18 cellular contexts compared by ENCODE assay signal in the genomic region with DNA sequence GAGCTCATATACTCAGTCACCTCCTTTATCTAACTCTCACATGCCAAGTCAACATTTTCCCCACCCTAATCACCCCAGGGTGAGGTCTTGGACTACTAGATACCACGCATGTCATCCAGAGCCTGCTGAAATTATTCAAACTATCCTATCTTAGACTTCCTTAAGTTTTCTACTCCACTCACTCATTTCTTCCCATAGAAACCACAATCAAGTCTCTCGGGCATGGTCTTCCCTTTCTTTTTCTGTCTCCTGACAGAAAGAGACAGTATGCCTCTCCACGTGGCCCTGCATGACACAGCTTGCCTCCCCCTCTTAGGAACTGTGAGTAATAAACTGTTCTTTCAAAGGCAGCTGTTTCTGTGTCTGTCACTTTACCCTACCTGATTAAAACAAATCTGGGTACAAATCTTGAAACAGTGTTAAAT. TPM values are rescaled to one million over a fixed set of nuclear protein-coding genes. Genes with fewer than 3 reads are reported as not detected.
"Had no signal": no experiment of that assay in that cellular context is flagged by ENCODE, and none has a peak within 500 bp of the region (broad histone marks: within the 10 kb centered on the region; RNA-seq: fewer than 3 reads in every experiment).

No MANE protein-coding gene starts in this region.

- H3K9me3 ChIP-seq: gastroesophageal sphincter, mucosa of descending colon had no signal

- H3K4me1 Mint-ChIP-seq: activated B cell treated with CpG ODN at 0.5 μM for 24 hours; activated naive CD4-positive, alpha-beta T cell treated with anti-CD3 and anti-CD28 coated beads, Interleukin-2, amount 50 U/mL, for 24 hours had no signal

- DNase-seq: activated B cell treated with CpG ODN at 0.5 μM for 24 hours; activated CD4-positive, alpha-beta T cell treated with anti-CD3 and anti-CD28 coated beads, Interleukin-2, amount 10 ng/mL, durations not matched to agents 24 days and 14 days; activated effector memory CD4-positive, alpha-beta T cell treated with Interleukin-2 at 50 U/mL for 16 hours; brain microvascular endothelial cell; cerebellar nuclear complex; effector memory CD4-positive, alpha-beta T cell; mucosa of descending colon; stimulated activated CD4-positive, alpha-beta T cell treated with anti-CD3 and anti-CD28 coated beads, Interleukin-4, amount 100 ng/mL, for 4 hours; stimulated activated CD8-positive, alpha-beta memory T cell treated with anti-CD3 and anti-CD28 coated beads, Interleukin-4, amount 100 ng/mL, for 48 hours; T-helper 2 cell had no signal

- ATAC-seq: gastroesophageal sphincter; mucosa of descending colon; natural killer cell treated with Interleukin-12 subunit alpha and Interleukin-12 subunit beta and Interleukin-15 and Interleukin-18, amount 100 ng/mL, for 72 hours had no signal

- H3K27ac Mint-ChIP-seq: activated B cell treated with CpG ODN at 0.5 μM for 24 hours; activated CD4-positive, alpha-beta T cell treated with anti-CD3 and anti-CD28 coated beads, Interleukin-2, amount 10 ng/mL, durations not matched to agents 24 days and 14 days; activated naive CD4-positive, alpha-beta T cell treated with anti-CD3 and anti-CD28 coated beads, Interleukin-2, amount 50 U/mL, for 24 hours; natural killer cell treated with Interleukin-12 subunit alpha and Interleukin-12 subunit beta and Interleukin-15 and Interleukin-18, amount 100 ng/mL, for 72 hours; stimulated activated naive CD8-positive, alpha-beta T cell treated with anti-CD3 and anti-CD28 coated beads, Interleukin-15, Interleukin-2, amounts not matched to agents 100 ng/mL and 50 ng/mL, for 24 hours; type B pancreatic cell had no signal

- H3K27me3 ChIP-seq: brain microvascular endothelial cell had no signal

- H3K36me3 Mint-ChIP-seq: natural killer cell treated with Interleukin-12 subunit alpha and Interleukin-12 subunit beta and Interleukin-15 and Interleukin-18, amount 100 ng/mL, for 72 hours; type B pancreatic cell had no signal

- H3K27ac ChIP-seq: brain microvascular endothelial cell, gastroesophageal sphincter, skin epidermis had no signal

- H3K9me3 Mint-ChIP-seq: activated B cell treated with CpG ODN at 0.5 μM for 24 hours; activated naive CD4-positive, alpha-beta T cell treated with anti-CD3 and anti-CD28 coated beads, Interleukin-2, amount 50 U/mL, for 24 hours; natural killer cell treated with Interleukin-12 subunit alpha and Interleukin-12 subunit beta and Interleukin-15 and Interleukin-18, amount 100 ng/mL, for 72 hours; stimulated activated naive CD8-positive, alpha-beta T cell treated with anti-CD3 and anti-CD28 coated beads, Interleukin-15, Interleukin-2, amounts not matched to agents 100 ng/mL and 50 ng/mL, for 24 hours; type B pancreatic cell had no signal

- H3K27me3 Mint-ChIP-seq: activated CD4-positive, alpha-beta T cell treated with anti-CD3 and anti-CD28 coated beads, Interleukin-2, amount 10 ng/mL, durations not matched to agents 24 days and 14 days; activated naive CD4-positive, alpha-beta T cell treated with anti-CD3 and anti-CD28 coated beads, Interleukin-2, amount 50 U/mL, for 24 hours; dendritic cell treated with granulocyte-macrophage colony-stimulating factor and Interleukin-4, amounts not matched to agents 40 ng/mL and 50 ng/mL, for 4 days; stimulated activated naive CD8-positive, alpha-beta T cell treated with anti-CD3 and anti-CD28 coated beads, Interleukin-15, Interleukin-2, amounts not matched to agents 100 ng/mL and 50 ng/mL, for 24 hours had no signal

- H3K4me3 Mint-ChIP-seq: activated B cell treated with CpG ODN at 0.5 μM for 24 hours; activated CD4-positive, alpha-beta T cell treated with anti-CD3 and anti-CD28 coated beads, Interleukin-2, amount 10 ng/mL, durations not matched to agents 24 days and 14 days; activated naive CD4-positive, alpha-beta T cell treated with anti-CD3 and anti-CD28 coated beads, Interleukin-2, amount 50 U/mL, for 24 hours; dendritic cell treated with granulocyte-macrophage colony-stimulating factor and Interleukin-4, amounts not matched to agents 40 ng/mL and 50 ng/mL, for 4 days; natural killer cell treated with Interleukin-12 subunit alpha and Interleukin-12 subunit beta and Interleukin-15 and Interleukin-18, amount 100 ng/mL, for 72 hours; stimulated activated naive CD8-positive, alpha-beta T cell treated with anti-CD3 and anti-CD28 coated beads, Interleukin-15, Interleukin-2, amounts not matched to agents 100 ng/mL and 50 ng/mL, for 24 hours; type B pancreatic cell had no signal

- H3K4me3 ChIP-seq: gastroesophageal sphincter, mucosa of descending colon, skin epidermis had no signal

- H3K36me3 ChIP-seq: brain microvascular endothelial cell, gastroesophageal sphincter had no signal

RNA-seq across cellular contexts. Expression of a gene that starts 29.4 kb away (rescaled TPM):
- total RNA-seq: activated B cell treated with CpG ODN at 0.5 μM for 24 hours; activated CD4-positive, alpha-beta T cell treated with anti-CD3 and anti-CD28 coated beads, Interleukin-2, amount 10 ng/mL, durations not matched to agents 24 days and 14 days; gastroesophageal sphincter; natural killer cell treated with Interleukin-12 subunit alpha and Interleukin-12 subunit beta and Interleukin-15 and Interleukin-18, amount 100 ng/mL, for 72 hours; temporal lobe had no signal
